ENCODE assay signal across 23 cellular contexts in the genomic region with DNA sequence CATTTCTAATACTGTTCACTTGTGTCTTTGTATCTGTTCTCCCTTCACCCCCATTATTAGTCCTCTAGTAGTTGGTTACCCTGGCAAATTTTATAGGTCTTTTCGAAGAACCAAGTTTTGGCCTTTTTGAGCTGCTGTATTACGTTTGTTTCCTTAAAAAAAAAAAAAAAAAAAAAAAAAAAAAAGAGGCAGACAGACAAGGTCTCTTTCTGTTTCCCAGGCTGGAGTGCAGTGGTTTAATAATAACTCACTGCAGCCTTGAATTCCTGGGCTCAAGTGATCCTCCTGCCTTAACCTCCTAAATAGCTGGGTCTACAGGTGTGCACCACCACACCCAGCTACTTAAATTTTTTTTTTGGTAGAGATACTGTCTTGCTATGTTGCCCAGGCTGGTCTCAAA. TPM values are rescaled to one million over a fixed set of nuclear protein-coding genes. Genes with fewer than 3 reads are reported as not detected.
"Had no signal": no experiment of that assay in that cellular context is flagged by ENCODE, and none has a peak within 500 bp of the region (broad histone marks: within the 10 kb centered on the region; RNA-seq: fewer than 3 reads in every experiment).

No MANE protein-coding gene starts in this region.

- H3K36me3 Mint-ChIP-seq: naive B cell; stimulated activated memory B cell treated with anti-CD40 and anti-IgM and Interleukin-4, amounts not matched to agents 10 μg/mL and 1 μg/mL and 100 μg/mL, for 72 hours; type B pancreatic cell; WTC11 had no signal

- DNase-seq: activated CD8-positive, alpha-beta memory T cell treated with anti-CD3 and anti-CD28 coated beads for 24 hours; activated naive CD8-positive, alpha-beta T cell treated with anti-CD3 and anti-CD28 coated beads, Interleukin-2, amount 10 ng/mL, durations not matched to agents 7 days and 5 days; amygdala; cerebellar nuclear complex; gastrocnemius medialis; hippocampal formation; kidney glomerular epithelial cell; left lung; naive B cell; nucleus accumbens; posterior cingulate gyrus; right lobe of liver; stimulated activated CD4-positive, alpha-beta T cell treated with anti-CD3 and anti-CD28 coated beads, Interleukin-2, amount 100 ng/mL, for 24 hours; T1000 had no signal

- H3K9me3 Mint-ChIP-seq: stimulated activated memory B cell treated with anti-CD40 and anti-IgM and Interleukin-4, amounts not matched to agents 10 μg/mL and 1 μg/mL and 100 μg/mL, for 72 hours; type B pancreatic cell; WTC11 had no signal

- H3K4me1 Mint-ChIP-seq: naive B cell; stimulated activated memory B cell treated with anti-CD40 and anti-IgM and Interleukin-4, amounts not matched to agents 10 μg/mL and 1 μg/mL and 100 μg/mL, for 72 hours; WTC11 had no signal

- H3K27ac Mint-ChIP-seq: activated naive CD8-positive, alpha-beta T cell treated with anti-CD3 and anti-CD28 coated beads, Interleukin-2, amount 10 ng/mL, durations not matched to agents 7 days and 5 days; naive B cell; stimulated activated memory B cell treated with anti-CD40 and anti-IgM and Interleukin-4, amounts not matched to agents 10 μg/mL and 1 μg/mL and 100 μg/mL, for 72 hours; type B pancreatic cell; WTC11 had no signal

- ATAC-seq: gastrocnemius medialis; left lung; right lobe of liver; SK-N-SH treated with all-trans-retinoic acid at 6 μM for 48 hours; stimulated activated memory B cell treated with anti-CD40 and anti-IgM and Interleukin-4, amounts not matched to agents 10 μg/mL and 1 μg/mL and 100 μg/mL, for 72 hours; WTC11 had no signal

- H3K4me3 Mint-ChIP-seq: activated naive CD8-positive, alpha-beta T cell treated with anti-CD3 and anti-CD28 coated beads, Interleukin-2, amount 10 ng/mL, durations not matched to agents 7 days and 5 days; naive B cell; stimulated activated memory B cell treated with anti-CD40 and anti-IgM and Interleukin-4, amounts not matched to agents 10 μg/mL and 1 μg/mL and 100 μg/mL, for 72 hours; type B pancreatic cell; WTC11 had no signal

- H3K27me3 Mint-ChIP-seq: type B pancreatic cell had no signal

RNA-seq across cellular contexts. Expression of a gene that starts 20.9 kb away (rescaled TPM):
- total RNA-seq: esophagus muscularis mucosa, gastrocnemius medialis, left lung, lung, mesenteric fat pad, mucosa of gallbladder, right lobe of liver, thoracic aorta, WTC11 had no signal
